ENCODE assay signal across 33 cellular contexts in the genomic region with DNA sequence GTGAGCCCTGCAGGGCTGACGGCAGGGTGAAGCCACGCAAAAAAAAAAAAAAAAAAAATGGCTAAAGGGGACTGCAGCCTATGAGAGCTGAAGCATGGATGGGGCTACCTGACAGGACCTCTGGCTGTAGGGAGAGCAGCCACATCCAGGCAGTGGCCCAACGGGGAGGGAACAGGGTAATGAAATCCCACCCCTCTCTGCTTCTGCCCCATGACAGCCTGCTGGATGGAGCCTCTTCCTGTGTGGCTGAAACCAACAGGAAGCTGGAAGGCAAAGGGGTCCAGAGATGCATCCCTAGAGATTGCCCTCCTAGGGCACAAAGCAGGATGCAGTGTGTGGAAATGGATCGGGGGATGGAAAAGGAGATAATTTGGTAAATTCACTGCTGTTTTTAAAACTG.
DNase-seq lines count a peak whose midpoint lies in the region; ATAC-seq, FAIRE-seq and TF ChIP-seq lines count a peak whose summit lies in the region.
"Had no signal": no experiment of that assay in that cellular context is flagged by ENCODE, and none has a peak within 500 bp of the region (broad histone marks: within the 10 kb centered on the region; RNA-seq: fewer than 3 reads in every experiment).

No MANE protein-coding gene starts in this region.

- intact Hi-C loops in HepG2 (cut with micrococcal nuclease; ENCODE audit: unreplicated experiment) = no loop called here
- intact Hi-C loops in left lung (cut with DNase I) = no loop called here

- peaks cover 0 to 2% (median 0%) of the 10 kb centered on the region in 4 donors for H3K27me3 ChIP-seq in liver (ENCODE audit: control insufficient read depth in 4 of 4, insufficient read depth in 4 of 4, low read length in 3 of 4)
- no peaks in the 10 kb centered on the region for H3K27me3 ChIP-seq in HepG2 (ENCODE audit: control insufficient read depth in 1 of 2, insufficient read depth in 2 of 2, low read length in 2 of 2)
- H3K27me3 ChIP-seq in left lung = no peaks in the 10 kb centered on the region
- H3K27me3 ChIP-seq: breast epithelium, esophagus muscularis mucosa had no signal

- ATAC-seq in HepG2 (no peak), left lung (peak; percentile 27)
- ATAC-seq: HCT116 had no signal

- H3K4me3 ChIP-seq in liver (ENCODE audit: low read depth in 1 of 3, low read length in 3 of 3) (no peak overlapping the region), HepG2 (replicated peaks in 1 of 3; ENCODE audit: insufficient read depth in 1 of 3, low read depth in 2 of 3, low read length in 3 of 3) (no peak overlapping the region), left lung (no peak overlapping the region)
- H3K4me3 ChIP-seq: breast epithelium, esophagus muscularis mucosa had no signal

- H3K9me3 ChIP-seq in liver (ENCODE audit: control insufficient read depth in 4 of 4, low read length in 3 of 4) (no peaks in the 10 kb centered on the region), HepG2 (ENCODE audit: low read length) (no peaks in the 10 kb centered on the region), left lung (no peaks in the 10 kb centered on the region)
- H3K9me3 ChIP-seq: breast epithelium, Caco-2, esophagus muscularis mucosa had no signal

- CTCF ChIA-PET in HepG2 (lab: Yijun Ruan, JAX; ENCODE audit: low intra/inter-chr PET ratio, low total read pairs) = no interaction called here

- no peak overlapping the region for H3K4me2 ChIP-seq in HepG2 (ENCODE audit: low read depth, low read length)

- no TSS peak for BruUV-seq in HepG2 (replicated peaks; lab: Mats Ljungman, UMichigan)

- H3K36me3 ChIP-seq in liver (ENCODE audit: control insufficient read depth in 4 of 4, insufficient read depth in 3 of 4, low read depth in 1 of 4, low read length in 3 of 4) = no peaks in the 10 kb centered on the region
- no peaks in the 10 kb centered on the region for H3K36me3 ChIP-seq in HepG2 (replicated peaks in 1 of 2; ENCODE audit: control insufficient read depth in 1 of 2, insufficient read depth in 2 of 2, low read length in 2 of 2)
- no peaks in the 10 kb centered on the region for H3K36me3 ChIP-seq in left lung
- H3K36me3 ChIP-seq: breast epithelium, esophagus muscularis mucosa had no signal

- TF ChIP-seq POLR2A in HepG2 (IDR thresholded peaks at IDR 0.05; ENCODE audit: insufficient read depth in 1 of 2, low read depth in 2 of 2, low read length in 2 of 2) = no peak

- H3K27ac ChIP-seq in liver (ENCODE audit: low read depth in 1 of 2, low read length in 2 of 2) = no peak overlapping the region
- H3K27ac ChIP-seq in HepG2 (ENCODE audit: extremely low read length, insufficient read depth, low read length) = no peak overlapping the region
- no peak overlapping the region for H3K27ac ChIP-seq in left lung
- H3K27ac ChIP-seq: breast epithelium, esophagus muscularis mucosa had no signal

- TF ChIP-seq EP300 in HepG2 (IDR thresholded peaks at IDR 0.05; ENCODE audit: low read depth in 2 of 2, low read length in 2 of 2) = no peak
- no peak for TF ChIP-seq EP300 in HepG2 (CRISPR knock-in tag; IDR thresholded peaks at IDR 0.05; ENCODE audit: borderline replicate concordance)

- POLR2A ChIA-PET in HepG2 (lab: Yijun Ruan, JAX) = no interaction called here

- DNase-seq in HepG2 (ENCODE audit: low spot score) = no peak
- peak; percentile 26 for DNase-seq in epidermal melanocyte (ENCODE audit: insufficient read length, low spot score)
- no peak for DNase-seq in left lung
- DNase-seq in NCI-H2171 treated with DMSO at 0.1 percent for 48 hours (lab: John Stamatoyannopoulos, UW) = no peak
- no peak for DNase-seq in NCI-H187 (lab: John Stamatoyannopoulos, UW)
- DNase-seq in NCI-H2029 treated with DMSO at 0.1 percent for 48 hours (lab: John Stamatoyannopoulos, UW) = no peak
- no peak for DNase-seq in DMS114 treated with DMSO at 0.1 percent for 48 hours (lab: John Stamatoyannopoulos, UW; ENCODE audit: unreplicated experiment)
- DNase-seq: activated CD4-positive, alpha-beta T cell treated with anti-CD3 and anti-CD28 coated beads, Interleukin-2, amount 50 U/mL, for 4 hours; activated CD4-positive, CD25-positive, alpha-beta regulatory T cell; activated naive CD4-positive, alpha-beta T cell treated with anti-CD3 and anti-CD28 coated beads, Interleukin-2, amount 10 ng/mL, durations not matched to agents 7 days and 5 days; amniotic stem cell; Caco-2; DMS79 treated with DMSO at 0.1 percent for 48 hours; effector CD8-positive, alpha-beta T cell; hippocampal formation; mammary epithelial cell; NCI-H1105 treated with DMSO at 0.1 percent for 48 hours; NCI-H2171; NCI-H69; retina; RPMI8226; stimulated activated CD4-positive, alpha-beta T cell treated with anti-CD3 and anti-CD28 coated beads, Interleukin-12 subunit alpha, Interleukin-12 subunit beta, amount 100 ng/mL, for 4 hours; stimulated activated CD4-positive, alpha-beta T cell treated with anti-CD3 and anti-CD28 coated beads, Interleukin-4, amount 100 ng/mL, for 4 hours; stimulated activated naive CD4-positive, alpha-beta T cell; T-helper 9 cell had no signal

- H4K20me1 ChIP-seq in HepG2 (ENCODE audit: insufficient read depth, low read length) = no peaks in the 10 kb centered on the region

- H3K79me2 ChIP-seq in HepG2 (ENCODE audit: insufficient read depth, low read length) = no peaks in the 10 kb centered on the region

- H2AFZ ChIP-seq in HepG2 (ENCODE audit: low read length) = no peak overlapping the region

- H3K4me1 ChIP-seq in liver (ENCODE audit: control insufficient read depth in 4 of 4, insufficient read depth in 4 of 4, low read length in 3 of 4) (no peaks in the 10 kb centered on the region), HepG2 (ENCODE audit: insufficient read depth, low read length) (no peaks in the 10 kb centered on the region), left lung (no peaks in the 10 kb centered on the region)
- H3K4me1 ChIP-seq: breast epithelium, Caco-2 had no signal

- in situ Hi-C loops in HepG2 (cut with HindIII; ENCODE audit: extremely low pct_ligation_motif_present, low pct_unique_long_range_greater_than_20kb) = no loop called here

- FAIRE-seq in HepG2 (lab: Jason Lieb, UNC) = no peak
- FAIRE-seq: colon, frontal cortex, GM12891, keratinocyte had no signal

- WGBS in liver = 54% methylated on average over 4 of the region's 4 CpGs
- WGBS in HepG2 (ENCODE audit: low lambda C conversion rate) = 11% methylated on average over 4 of the region's 4 CpGs

- H3K9ac ChIP-seq in liver (ENCODE audit: low read depth in 1 of 2, low read length in 2 of 2) (no peak overlapping the region), HepG2 (ENCODE audit: insufficient read depth, low read depth, low read length) (no peak overlapping the region)

- no peak for TF ChIP-seq RAD21 in liver (IDR thresholded peaks at IDR 0.05)
- no peak for TF ChIP-seq RAD21 in HepG2 (CRISPR knock-in tag; IDR thresholded peaks at IDR 0.05)

- TF ChIP-seq CTCF in liver (IDR thresholded peaks at IDR 0.05; ENCODE audit: low read depth, low read length, missing input control) (no peak), HepG2 (CRISPR knock-in tag; IDR thresholded peaks at IDR 0.05) (no peak), left lung (IDR thresholded peaks at IDR 0.05) (no peak)

TF ChIP-seq in liver, 16 proteins besides CTCF, POLR2A, EP300 and RAD21:
- no peak for TF ChIP-seq YY1 (IDR thresholded peaks at IDR 0.05)
- TF ChIP-seq, protein P1, sequence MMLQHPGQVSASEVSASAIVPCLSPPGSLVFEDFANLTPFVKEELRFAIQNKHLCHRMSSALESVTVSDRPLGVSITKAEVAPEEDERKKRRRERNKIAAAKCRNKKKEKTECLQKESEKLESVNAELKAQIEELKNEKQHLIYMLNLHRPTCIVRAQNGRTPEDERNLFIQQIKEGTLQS (IDR thresholded peaks at IDR 0.05) = no peak
- TF ChIP-seq, protein P2, sequence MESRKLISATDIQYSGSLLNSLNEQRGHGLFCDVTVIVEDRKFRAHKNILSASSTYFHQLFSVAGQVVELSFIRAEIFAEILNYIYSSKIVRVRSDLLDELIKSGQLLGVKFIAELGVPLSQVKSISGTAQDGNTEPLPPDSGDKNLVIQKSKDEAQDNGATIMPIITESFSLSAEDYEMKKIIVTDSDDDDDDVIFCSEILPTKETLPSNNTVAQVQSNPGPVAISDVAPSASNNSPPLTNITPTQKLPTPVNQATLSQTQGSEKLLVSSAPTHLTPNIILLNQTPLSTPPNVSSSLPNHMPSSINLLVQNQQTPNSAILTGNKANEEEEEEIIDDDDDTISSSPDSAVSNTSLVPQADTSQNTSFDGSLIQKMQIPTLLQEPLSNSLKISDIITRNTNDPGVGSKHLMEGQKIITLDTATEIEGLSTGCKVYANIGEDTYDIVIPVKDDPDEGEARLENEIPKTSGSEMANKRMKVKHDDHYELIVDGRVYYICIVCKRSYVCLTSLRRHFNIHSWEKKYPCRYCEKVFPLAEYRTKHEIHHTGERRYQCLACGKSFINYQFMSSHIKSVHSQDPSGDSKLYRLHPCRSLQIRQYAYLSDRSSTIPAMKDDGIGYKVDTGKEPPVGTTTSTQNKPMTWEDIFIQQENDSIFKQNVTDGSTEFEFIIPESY (IDR thresholded peaks at IDR 0.05) = no peak
- peak; percentile 21 for TF ChIP-seq NR2F2 (IDR thresholded peaks at IDR 0.05)

TF ChIP-seq in HepG2, 621 proteins besides CTCF, POLR2A, EP300 and RAD21:
- TF ChIP-seq IRX3 (CRISPR knock-in tag; IDR thresholded peaks at IDR 0.05; ENCODE audit: borderline replicate concordance, low read depth) (no peak), ZC3H4 (CRISPR knock-in tag; IDR thresholded peaks at IDR 0.05; ENCODE audit: borderline replicate concordance) (no peak), ZNF296 (CRISPR knock-in tag; conservative IDR thresholded peaks at IDR 0.05) (no peak)
